9 cellular contexts compared by ENCODE assay signal in genomic region chr10:3538850-3539531, GRCh38.
DNase-seq lines count a peak whose midpoint lies in the region; ATAC-seq and TF ChIP-seq lines count a peak whose summit lies in the region.
"Had no signal": no experiment of that assay in that cellular context is flagged by ENCODE, and none has a peak within 500 bp of the region (broad histone marks: within the 10 kb centered on the region; RNA-seq: fewer than 3 reads in every experiment).

No MANE protein-coding gene starts in this region.

- H3K9me3 ChIP-seq in esophagus squamous epithelium (no peaks in the 10 kb centered on the region), prostate gland (no peaks in the 10 kb centered on the region)

- H3K4me1 ChIP-seq in esophagus squamous epithelium (peaks cover 0 to 45% (median 23%) of the 10 kb centered on the region in 3 donors), prostate gland (replicated peaks) (no peaks in the 10 kb centered on the region)

- intact Hi-C loops in esophagus squamous epithelium (cut with DNase I) (no loop called here), prostate gland (cut with DNase I) (no loop called here)

- DNase-seq in EL (peak; percentile 92), NCI-H69 (lab: John Stamatoyannopoulos, UW) (peak; percentile 56), esophagus squamous epithelium (lab: John Stamatoyannopoulos, UW) (no peak), prostate gland (ENCODE audit: low spot score) (peak; percentile 30), globus pallidus (ENCODE audit: low spot score) (no peak)

- no peak for TF ChIP-seq CTCF in esophagus squamous epithelium (IDR thresholded peaks at IDR 0.05)
- no peak for TF ChIP-seq CTCF in prostate gland (IDR thresholded peaks at IDR 0.05)

- H3K27me3 ChIP-seq in esophagus squamous epithelium (no peaks in the 10 kb centered on the region), prostate gland (replicated peaks; ENCODE audit: insufficient read depth) (no peaks in the 10 kb centered on the region)

- ATAC-seq in HG02571 (IDR thresholded peaks at IDR 0.05; ENCODE audit: unreplicated experiment) (no peak), HG03039 (IDR thresholded peaks at IDR 0.05; ENCODE audit: unreplicated experiment) (no peak), HG02885 (IDR thresholded peaks at IDR 0.05; ENCODE audit: poor library complexity, unreplicated experiment) (no peak)

- peak overlapping the region; percentile 32 to 85 (median 74) for H3K27ac ChIP-seq in esophagus squamous epithelium
- H3K27ac ChIP-seq in prostate gland, result no peak overlapping the region
- H3K27ac ChIP-seq: KMS-11 had no signal

- H3K4me3 ChIP-seq in esophagus squamous epithelium, result peak overlapping the region in 1 of 4 donors; percentile 25
- H3K4me3 ChIP-seq in prostate gland, result no peak overlapping the region

- TF ChIP-seq POLR2A in esophagus squamous epithelium (IDR thresholded peaks at IDR 0.05), result no peak
- TF ChIP-seq POLR2A in prostate gland (IDR thresholded peaks at IDR 0.05), result no peak

- WGBS in esophagus squamous epithelium, 2 donors, result 44 to 82% methylated on average over 5 to 15 of the region's 22 CpGs
- 49% methylated on average over 22 of the region's 22 CpGs for WGBS in prostate gland

- H3K36me3 ChIP-seq in esophagus squamous epithelium (no peaks in the 10 kb centered on the region), prostate gland (no peaks in the 10 kb centered on the region)

Comparison
In these comparisons a context has a peak if more than half of its experiments do, and no peak if none do; other contexts are left out.
1. DNase-seq: peak in EL (single experiment), NCI-H69 (single experiment) and prostate gland (single experiment); none in esophagus squamous epithelium (single experiment) and globus pallidus (single experiment).
2. H3K27ac ChIP-seq: peak in esophagus squamous epithelium (4 of 4); none in prostate gland (0 of 2).